ENCODE assay signal across 26 cellular contexts in genomic region chr15:88073386-88073681, GRCh38.
DNase-seq lines count a peak whose midpoint lies in the region; ATAC-seq, FAIRE-seq and TF ChIP-seq lines count a peak whose summit lies in the region.
"Had no signal": no experiment of that assay in that cellular context is flagged by ENCODE, and none has a peak within 500 bp of the region (broad histone marks: within the 10 kb centered on the region; RNA-seq: fewer than 3 reads in every experiment).

No MANE protein-coding gene starts in this region.

- H3K27ac ChIP-seq in H1 (ENCODE audit: low read depth, low read length) (no peak overlapping the region), esophagus squamous epithelium (no peak overlapping the region)
- H3K27ac ChIP-seq: PC-9, SJSA1 had no signal

- CTCF ChIA-PET in H1 (lab: Charles Lee; ENCODE audit: partially characterized antibody), result interaction anchor here (0.9 to 2.7 kb wide), 7 partner anchors 8 to 401 kb away, joined by 3 to 10 read pairs (median 5); no protein-coding TSS in a partner anchor

- H2BK20ac ChIP-seq in H1 (ENCODE audit: low read length), result peak overlapping the region; percentile 49; the same call in 1 of the 2 replicates

- no peak overlapping the region for H4K5ac ChIP-seq in H1 (ENCODE audit: insufficient read length, low read depth, low read length)

- intact Hi-C loops in esophagus squamous epithelium (cut with DNase I), result no loop called here

- no peak for TF ChIP-seq EP300 in H1 (IDR thresholded peaks at IDR 0.05; ENCODE audit: borderline replicate concordance in 1 of 2, low read depth in 2 of 2, low read length in 2 of 2)

- no peaks in the 10 kb centered on the region for H3K23me2 ChIP-seq in H1 (ENCODE audit: low read depth, low read length)

- peaks cover 0 to 9% (median 4%) of the 10 kb centered on the region in 4 experiments; a peak in 4 of 7 replicates for H3K4me1 ChIP-seq in H1 (replicated peaks in 1 of 4; ENCODE audit: control insufficient read depth in 3 of 4, insufficient read depth in 4 of 4, low read length in 3 of 4)
- no peaks in the 10 kb centered on the region for H3K4me1 ChIP-seq in esophagus squamous epithelium
- H3K4me1 ChIP-seq: BE2C, SJSA1 had no signal

- 0 out of 2 replicates have a peak overlapping the region, but pooled peaks have one; percentile 6 for H4K8ac ChIP-seq in H1 (ENCODE audit: extremely low read depth, insufficient read depth, low read length)

- H3K79me1 ChIP-seq in H1 (ENCODE audit: low read depth, low read length), result no peaks in the 10 kb centered on the region

- no peak overlapping the region for H2BK15ac ChIP-seq in H1 (ENCODE audit: low read length)

- TF ChIP-seq CTCF in H1 (IDR thresholded peaks at IDR 0.05; ENCODE audit: control extremely low read depth in 1 of 3, insufficient read depth in 1 of 3, low read depth in 1 of 3, low read length in 3 of 3) (no peak), esophagus squamous epithelium (IDR thresholded peaks at IDR 0.05) (no peak)

- no peaks in the 10 kb centered on the region for H3K79me2 ChIP-seq in H1 (ENCODE audit: control insufficient read depth in 1 of 2, insufficient read depth in 2 of 2, low read length in 2 of 2)

- no peak overlapping the region; the same call in 1 of the 2 replicates for H2BK12ac ChIP-seq in H1 (ENCODE audit: low read depth, low read length)

- TF ChIP-seq POLR2A in H1 (IDR thresholded peaks at IDR 0.05; ENCODE audit: control extremely low read depth in 1 of 2, low read depth in 2 of 2, low read length in 2 of 2), result no peak
- no peak for TF ChIP-seq POLR2A in esophagus squamous epithelium (IDR thresholded peaks at IDR 0.05)

- no peaks in the 10 kb centered on the region for H4K20me1 ChIP-seq in H1 (replicated peaks in 1 of 2; ENCODE audit: control insufficient read depth in 1 of 2, insufficient read depth in 2 of 2, low read length in 2 of 2)

- H3K27me3 ChIP-seq in H1 (replicated peaks in 1 of 4; ENCODE audit: control insufficient read depth in 3 of 4, extremely low read depth in 1 of 4, insufficient read depth in 3 of 4, low read length in 3 of 4) (no peaks in the 10 kb centered on the region), esophagus squamous epithelium (no peaks in the 10 kb centered on the region)
- H3K27me3 ChIP-seq: BE2C, MG63, SJSA1 had no signal

- H3K14ac ChIP-seq in H1 (ENCODE audit: insufficient read length), result no peak overlapping the region

- H3K23ac ChIP-seq in H1 (ENCODE audit: insufficient read length), result no peak overlapping the region

- TF ChIP-seq RAD21 in H1 (IDR thresholded peaks at IDR 0.05 in 1 of 2, conservative IDR thresholded peaks at IDR 0.05 in 1 of 2; ENCODE audit: low read depth in 2 of 2, low read length in 2 of 2), result no peak

- H3K9me3 ChIP-seq in H1 (ENCODE audit: insufficient read depth in 2 of 2, low read depth in 1 of 2, low read length in 1 of 2) (no peaks in the 10 kb centered on the region), esophagus squamous epithelium (no peaks in the 10 kb centered on the region)
- H3K9me3 ChIP-seq: BE2C, MG63, SJSA1 had no signal

- no peak overlapping the region for H3K56ac ChIP-seq in H1 (replicated peaks; ENCODE audit: insufficient read length, low read depth, low read length)

- no peak overlapping the region for H3K4me3 ChIP-seq in H1 (ENCODE audit: extremely low read depth in 1 of 4, insufficient read depth in 2 of 4, low read depth in 3 of 4, low read length in 4 of 4)
- no peak overlapping the region for H3K4me3 ChIP-seq in esophagus squamous epithelium
- H3K4me3 ChIP-seq: MG63, PC-9, SJSA1 had no signal

- no peak overlapping the region for H2AFZ ChIP-seq in H1 (ENCODE audit: low read length)
- H2AFZ ChIP-seq: PC-9 had no signal

- H3K4ac ChIP-seq in H1 (replicated peaks; ENCODE audit: insufficient read length, low read depth, low read length), result no peak overlapping the region

- H2BK5ac ChIP-seq in H1 (ENCODE audit: low read depth, low read length), result peak overlapping the region; percentile 1; the same call in 1 of the 2 replicates

- no peak for ATAC-seq in GM21381 (IDR thresholded peaks at IDR 0.05; ENCODE audit: unreplicated experiment)

- H2BK120ac ChIP-seq in H1 (replicated peaks; ENCODE audit: low read depth, low read length), result no peak overlapping the region

- no peak overlapping the region for H4K91ac ChIP-seq in H1 (replicated peaks; ENCODE audit: insufficient read length, low read length)

- POLR2A ChIA-PET in H1 (lab: Charles Lee; ENCODE audit: partially characterized antibody), result no interaction called here

- H3K4me2 ChIP-seq in H1 (ENCODE audit: insufficient read depth in 1 of 2, low read depth in 2 of 2, low read length in 2 of 2), result peak overlapping the region; percentile 4 to 16; a peak in 1 of 4 replicates
- H3K4me2 ChIP-seq: PC-9 had no signal

- H3K36me3 ChIP-seq in H1 (ENCODE audit: control insufficient read depth in 2 of 4, insufficient read depth in 4 of 4, low read length in 3 of 4) (no peaks in the 10 kb centered on the region), esophagus squamous epithelium (no peaks in the 10 kb centered on the region)
- H3K36me3 ChIP-seq: BE2C, MG63, SJSA1 had no signal

- DNase-seq in NCI-H748 (lab: John Stamatoyannopoulos, UW; ENCODE audit: unreplicated experiment) (peak; percentile 14), NCI-H748 treated with DMSO at 0.1 percent for 48 hours (lab: John Stamatoyannopoulos, UW) (no peak), H1 (ENCODE audit: low read depth in 1 of 2, low spot score in 2 of 2) (peak in 1 of 2 experiments; percentile 3), left kidney (ENCODE audit: low read depth, low spot score) (peak; percentile 78), HuH-7 (ENCODE audit: low spot score) (no peak), esophagus squamous epithelium (lab: John Stamatoyannopoulos, UW) (no peak)
- DNase-seq: 8988T; ACHN; BE2C; Calu3; CD8-positive, alpha-beta memory T cell; DMS79 treated with DMSO at 0.1 percent for 48 hours; GF-D8; IMR-90; KG1; MG63; NCI-H1105 treated with DMSO at 0.1 percent for 48 hours; NCI-H2029; NCI-H2227 treated with DMSO at 0.1 percent for 48 hours; NCI-H774; PC-9; Right ventricle myocardium superior had no signal

- H2AK5ac ChIP-seq in H1 (ENCODE audit: low read depth, low read length), result no peak overlapping the region

- no peak for FAIRE-seq in H1 (lab: Jason Lieb, UNC)
- FAIRE-seq: GM12891, H54 had no signal

- WGBS in H1 (ENCODE audit: extremely low coverage in 1 of 2, insufficient coverage in 1 of 2, insufficient read length in 1 of 2, insufficient replicate concordance in 2 of 2, low coverage in 1 of 2, low lambda C conversion rate in 2 of 2, missing lambda C conversion rate in 1 of 2), 2 experiments, result 54% methylated on average over 2 of the region's 2 CpGs; no CpG with 5 or more reads in 1 of the 2 experiments
- 88% methylated on average over 1 of the region's 2 CpGs; no CpG with 5 or more reads in 1 of the 2 donors for WGBS in esophagus squamous epithelium, 2 donors

- no peak overlapping the region for H3K18ac ChIP-seq in H1 (ENCODE audit: extremely low read depth, low read length)

- no peak overlapping the region for H3K9ac ChIP-seq in H1 (replicated peaks in 1 of 4; ENCODE audit: extremely low read depth in 1 of 4, low read depth in 3 of 4, low read length in 3 of 4)

TF ChIP-seq in H1, 55 proteins besides CTCF, POLR2A, EP300 and RAD21:
- TF ChIP-seq ASH2L (IDR thresholded peaks at IDR 0.05; ENCODE audit: low read length) (no peak), CREB1 (IDR thresholded peaks at IDR 0.05) (no peak), FOSL1 (IDR thresholded peaks at IDR 0.05; ENCODE audit: insufficient read depth, low read depth, low read length) (no peak), TAF1 (IDR thresholded peaks at IDR 0.05; ENCODE audit: low read depth, low read length) (no peak), EZH2 (IDR thresholded peaks at IDR 0.05; ENCODE audit: low read depth, low read length, severe bottlenecking) (no peak), BACH1 (IDR thresholded peaks at IDR 0.05; ENCODE audit: low read length) (no peak), SP4 (IDR thresholded peaks at IDR 0.05; ENCODE audit: low read length) (no peak), TEAD4 (IDR thresholded peaks at IDR 0.05; ENCODE audit: low read depth, low read length) (no peak), CHD1 (IDR thresholded peaks at IDR 0.05; ENCODE audit: low read depth, low read length) (no peak), RXRA (IDR thresholded peaks at IDR 0.05; ENCODE audit: insufficient read depth, low read depth, low read length) (no peak)
TF ChIP-seq in H1: peak in this region for 0.

Comparison
In these comparisons a context has a peak if more than half of its experiments do, and no peak if none do; other contexts are left out.
1. DNase-seq: peak in NCI-H748 (single experiment) and left kidney (single experiment); none in NCI-H748 treated with DMSO at 0.1 percent for 48 hours (single experiment), HuH-7 (single experiment) and esophagus squamous epithelium (single experiment).